ENCODE assay signal across 10 cellular contexts in genomic region chr5:17398439-17398838, GRCh38.
DNase-seq lines count a peak whose midpoint lies in the region; ATAC-seq, FAIRE-seq and TF ChIP-seq lines count a peak whose summit lies in the region.
"Had no signal": no experiment of that assay in that cellular context is flagged by ENCODE, and none has a peak within 500 bp of the region (broad histone marks: within the 10 kb centered on the region; RNA-seq: fewer than 3 reads in every experiment).

No MANE protein-coding gene starts in this region.

- DNase-seq in SJSA1 (ENCODE audit: low read depth in 1 of 2, low spot score in 2 of 2), result peak; percentile 77 to 85
- DNase-seq in kidney glomerular epithelial cell (lab: John Stamatoyannopoulos, UW), result peak; percentile 81
- no peak for DNase-seq in tibial nerve (ENCODE audit: low spot score in 2 of 2)
- DNase-seq in GM12891 (ENCODE audit: insufficient read length, low spot score), result no peak
- no peak for DNase-seq in esophagus squamous epithelium (lab: John Stamatoyannopoulos, UW)
- DNase-seq: activated T-cell treated with anti-CD3 and anti-CD28 coated beads, Interleukin-2, amount 50 U/mL, for 24 hours; stimulated activated naive CD4-positive, alpha-beta T cell treated with Interleukin-2 at 50 U/mL for 16 hours had no signal

- TF ChIP-seq POLR2A in tibial nerve (IDR thresholded peaks at IDR 0.05) (no peak), GM12891 (IDR thresholded peaks at IDR 0.05; ENCODE audit: low read depth, low read length) (no peak), esophagus squamous epithelium (IDR thresholded peaks at IDR 0.05) (no peak)

- intact Hi-C loops in esophagus squamous epithelium (cut with DNase I), result no loop called here

- 30 to 34% methylated on average over 4 of the region's 4 CpGs for WGBS in tibial nerve, 2 donors
- 13% methylated on average over 4 of the region's 4 CpGs for WGBS in esophagus squamous epithelium, 2 donors

- FAIRE-seq in GM12891 (lab: Jason Lieb, UNC), result no peak

- TF ChIP-seq CTCF in tibial nerve (IDR thresholded peaks at IDR 0.05), result no peak
- no peak for TF ChIP-seq CTCF in esophagus squamous epithelium (IDR thresholded peaks at IDR 0.05)

- no peaks in the 10 kb centered on the region for H3K36me3 ChIP-seq in SJSA1
- H3K36me3 ChIP-seq in tibial nerve, result no peaks in the 10 kb centered on the region
- no peaks in the 10 kb centered on the region for H3K36me3 ChIP-seq in esophagus squamous epithelium

- H3K27me3 ChIP-seq in SJSA1 (replicated peaks) (no peaks in the 10 kb centered on the region), tibial nerve (no peaks in the 10 kb centered on the region), esophagus squamous epithelium (peaks cover 0 to 12% (median 0%) of the 10 kb centered on the region in 4 donors)

- no peak for TF ChIP-seq EP300 in tibial nerve (IDR thresholded peaks at IDR 0.05)

- H3K4me3 ChIP-seq in SJSA1 (no peak overlapping the region), tibial nerve (no peak overlapping the region), esophagus squamous epithelium (no peak overlapping the region)

- H3K9me3 ChIP-seq in SJSA1 (replicated peaks) (no peaks in the 10 kb centered on the region), tibial nerve (no peaks in the 10 kb centered on the region), esophagus squamous epithelium (no peaks in the 10 kb centered on the region)

- H3K27ac ChIP-seq in SJSA1 (no peak overlapping the region), tibial nerve (no peak overlapping the region), esophagus squamous epithelium (no peak overlapping the region)

- peak; percentile 59 for ATAC-seq in GM18498 (IDR thresholded peaks at IDR 0.05; ENCODE audit: unreplicated experiment)
- peak; percentile 49 for ATAC-seq in HG03039 (IDR thresholded peaks at IDR 0.05; ENCODE audit: unreplicated experiment)
- no peak for ATAC-seq in GM19328 (IDR thresholded peaks at IDR 0.05; ENCODE audit: unreplicated experiment)

- H3K4me1 ChIP-seq in SJSA1 (replicated peaks), result peaks cover 39% of the 10 kb centered on the region
- peaks cover 0 to 7% (median 0%) of the 10 kb centered on the region in 4 donors for H3K4me1 ChIP-seq in tibial nerve
- H3K4me1 ChIP-seq in esophagus squamous epithelium, result peaks cover 0 to 7% (median 0%) of the 10 kb centered on the region in 3 donors

TF ChIP-seq in GM12891, 5 proteins besides CTCF, POLR2A, EP300 and RAD21:
- TF ChIP-seq PAX5 (IDR thresholded peaks at IDR 0.05; ENCODE audit: insufficient read depth, low read length, severe bottlenecking), result no peak
- no peak for TF ChIP-seq TAF1 (IDR thresholded peaks at IDR 0.05; ENCODE audit: low read depth, low read length)
- no peak for TF ChIP-seq POU2F2 (IDR thresholded peaks at IDR 0.05; ENCODE audit: low read depth, low read length)
- no peak for TF ChIP-seq POLR2AphosphoS5 (IDR thresholded peaks at IDR 0.05; ENCODE audit: low read depth, low read length)
- no peak for TF ChIP-seq SPI1 (IDR thresholded peaks at IDR 0.05; ENCODE audit: low read depth, low read length)

Comparison
In these comparisons a context has a peak if more than half of its experiments do, and no peak if none do; other contexts are left out.
1. DNase-seq: peak in SJSA1 (2 of 2) and kidney glomerular epithelial cell (single experiment); none in tibial nerve (0 of 2), GM12891 (single experiment) and esophagus squamous epithelium (single experiment).